33 cellular contexts compared by ENCODE assay signal in the genomic region with DNA sequence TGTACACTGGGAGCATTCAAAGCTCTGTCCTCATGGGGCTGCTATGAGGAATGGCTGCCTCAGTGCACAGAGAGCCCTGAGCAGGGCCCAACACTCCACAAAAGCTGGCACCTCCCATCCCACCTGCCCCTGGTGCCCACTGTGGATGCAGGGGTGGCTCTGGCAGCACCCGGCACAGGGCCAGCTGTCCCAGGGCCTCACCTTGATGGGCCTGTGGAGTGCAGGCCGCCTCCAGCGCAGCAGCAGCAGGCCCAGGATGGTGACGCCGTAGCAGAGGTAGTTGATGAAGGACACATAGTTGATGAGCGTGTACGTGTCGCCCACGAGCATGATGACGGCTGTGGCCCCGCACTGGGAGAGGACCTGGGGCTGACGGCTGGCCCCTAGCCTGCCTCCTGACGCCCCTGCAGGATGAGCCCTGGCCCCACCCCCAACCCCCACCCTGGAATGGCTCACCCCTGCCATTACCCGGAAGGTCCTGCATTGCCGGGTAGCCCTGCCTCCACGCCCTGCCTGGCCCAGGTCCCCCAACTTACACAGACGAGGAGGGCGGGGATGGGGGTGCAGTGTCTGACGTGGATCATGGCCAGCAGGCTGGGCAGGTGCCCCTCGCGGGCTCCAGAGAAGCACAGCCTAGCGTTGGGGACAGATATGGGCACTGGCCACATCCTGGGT. TPM values are rescaled to one million over a fixed set of nuclear protein-coding genes. Genes with fewer than 3 reads are reported as not detected.
"Had no signal": no experiment of that assay in that cellular context is flagged by ENCODE, and none has a peak within 500 bp of the region (broad histone marks: within the 10 kb centered on the region; RNA-seq: fewer than 3 reads in every experiment).

No MANE protein-coding gene starts in this region.

- H3K27me3 ChIP-seq: adrenal gland, body of pancreas, esophagus muscularis mucosa, foreskin keratinocyte, gastrocnemius medialis had no signal

- DNase-seq: activated CD4-positive, alpha-beta memory T cell treated with anti-CD3 and anti-CD28 coated beads for 36 hours; activated CD4-positive, alpha-beta T cell treated with anti-CD3 and anti-CD28 coated beads for 36 hours; activated CD4-positive, alpha-beta T cell treated with anti-CD3 and anti-CD28 coated beads, Interleukin-2, amount 10 ng/mL, durations not matched to agents 24 days and 14 days; activated CD4-positive, CD25-positive, alpha-beta regulatory T cell; activated CD4-positive, CD25-positive, alpha-beta regulatory T cell treated with anti-CD3 and anti-CD28 coated beads, Interleukin-2, amount 50 U/mL, for 72 hours; activated CD8-positive, alpha-beta memory T cell treated with anti-CD3 and anti-CD28 coated beads, Interleukin-2, amount 10 ng/mL, durations not matched to agents 7 days and 5 days; activated CD8-positive, alpha-beta memory T cell treated with anti-CD3 and anti-CD28 coated beads, Interleukin-2, amount 50 U/mL, for 4 hours; activated CD8-positive, alpha-beta T cell treated with anti-CD3 and anti-CD28 coated beads, Interleukin-2, amount 10 ng/mL, durations not matched to agents 7 days and 5 days; activated effector memory CD4-positive, alpha-beta T cell treated with anti-CD3 and anti-CD28 coated beads, Interleukin-2, amount 50 U/mL, for 16 hours; activated naive CD4-positive, alpha-beta T cell treated with anti-CD3 and anti-CD28 coated beads for 36 hours; activated naive CD8-positive, alpha-beta T cell treated with anti-CD3 and anti-CD28 coated beads for 36 hours; activated naive CD8-positive, alpha-beta T cell treated with anti-CD3 and anti-CD28 coated beads, Interleukin-2, amount 50 U/mL, for 24 hours; activated T-cell treated with anti-CD3 and anti-CD28 coated beads, Interleukin-2, amount 50 U/mL, for 1 hour; activated T-cell treated with anti-CD3 and anti-CD28 coated beads, Interleukin-2, amount 50 U/mL, for 48 hours; adrenal gland; aorta; body of pancreas; cortex of kidney; dermis blood vessel endothelial cell; effector CD4-positive, alpha-beta T cell; effector memory CD8-positive, alpha-beta T cell; erythroblast; foreskin keratinocyte; gastrocnemius medialis; glutamatergic neuron; T-helper 2 cell had no signal

- H3K36me3 ChIP-seq: gastrocnemius medialis had no signal

- ATAC-seq: activated CD4-positive, alpha-beta T cell treated with anti-CD3 and anti-CD28 coated beads for 36 hours; activated CD8-positive, alpha-beta memory T cell treated with anti-CD3 and anti-CD28 coated beads, Interleukin-2, amount 10 ng/mL, durations not matched to agents 7 days and 5 days; activated CD8-positive, alpha-beta T cell treated with anti-CD3 and anti-CD28 coated beads, Interleukin-2, amount 10 ng/mL, durations not matched to agents 7 days and 5 days; activated naive CD8-positive, alpha-beta T cell treated with anti-CD3 and anti-CD28 coated beads, Interleukin-2, amount 50 U/mL, for 24 hours; body of pancreas; effector memory CD8-positive, alpha-beta T cell; foreskin keratinocyte; gastrocnemius medialis had no signal

- H3K27ac ChIP-seq: adrenal gland, body of pancreas, esophagus muscularis mucosa, foreskin keratinocyte, gastrocnemius medialis had no signal

- FAIRE-seq: colon had no signal

- H3K9me3 ChIP-seq: adrenal gland, body of pancreas, esophagus muscularis mucosa, gastrocnemius medialis had no signal

- H3K4me3 ChIP-seq: adrenal gland, body of pancreas, esophagus muscularis mucosa, gastrocnemius medialis had no signal

- H3K4me1 ChIP-seq: adrenal gland, esophagus muscularis mucosa, foreskin keratinocyte, gastrocnemius medialis had no signal

RNA-seq across cellular contexts. Expression of a gene that starts 15.2 kb away (rescaled TPM):
- total RNA-seq: activated CD4-positive, alpha-beta memory T cell treated with anti-CD3 and anti-CD28 coated beads for 36 hours; activated CD4-positive, alpha-beta T cell treated with anti-CD3 and anti-CD28 coated beads for 36 hours; activated CD4-positive, alpha-beta T cell treated with anti-CD3 and anti-CD28 coated beads, Interleukin-2, amount 10 ng/mL, durations not matched to agents 24 days and 14 days; activated CD8-positive, alpha-beta memory T cell treated with anti-CD3 and anti-CD28 coated beads for 36 hours; activated CD8-positive, alpha-beta memory T cell treated with anti-CD3 and anti-CD28 coated beads, Interleukin-2, amount 10 ng/mL, durations not matched to agents 7 days and 5 days; activated CD8-positive, alpha-beta T cell treated with anti-CD3 and anti-CD28 coated beads, Interleukin-2, amount 10 ng/mL, durations not matched to agents 7 days and 5 days; activated naive CD4-positive, alpha-beta T cell treated with anti-CD3 and anti-CD28 coated beads for 36 hours; activated naive CD8-positive, alpha-beta T cell treated with anti-CD3 and anti-CD28 coated beads for 36 hours; activated T-helper 1 cell treated with anti-CD3 and anti-CD28 coated beads, Interleukin-12 subunit alpha, Interleukin-12 subunit beta, Interleukin-2, Interleukin-4 antibody, amounts not matched to agents 30 ng/mL and 10 ng/mL and 1 ng/mL, durations not matched to agents 14 hours and 24 hours and 36 hours; activated T-helper 2 cell treated with anti-CD3 and anti-CD28 coated beads, Interferon-gamma antibody, Interleukin-2, Interleukin-4, amounts not matched to agents 10 μg/mL and 5 μg/mL and 100 μg/mL, durations not matched to agents 14 hours and 24 hours and 36 hours; chondrocyte; esophagus muscularis mucosa; foreskin keratinocyte; gastrocnemius medialis; T-helper 1 cell treated with Interleukin-12 subunit alpha and Interleukin-12 subunit beta and Interleukin-4 antibody, amounts not matched to agents 30 ng/mL and 1 ng/mL, for 36 hours had no signal
- polyA plus RNA-seq: aorta, foreskin keratinocyte had no signal

RNA-seq across cellular contexts. Expression of a gene that starts 16.3 kb away (rescaled TPM):
- total RNA-seq: activated CD8-positive, alpha-beta T cell treated with anti-CD3 and anti-CD28 coated beads, Interleukin-2, amount 10 ng/mL, durations not matched to agents 7 days and 5 days had no signal
